In genomic region chr17:62916684-62917571, GRCh38 we compare ENCODE assay signal across 17 cellular contexts. TPM values are rescaled to one million over a fixed set of nuclear protein-coding genes. Genes with fewer than 3 reads are reported as not detected.
A peak's percentile ranks its signal among the peaks of the same experiment; 100 is the strongest.
DNase-seq lines count a peak whose midpoint lies in the region; ATAC-seq, FAIRE-seq and TF ChIP-seq lines count a peak whose summit lies in the region.
"Had no signal": no experiment of that assay in that cellular context is flagged by ENCODE, and none has a peak within 500 bp of the region (broad histone marks: within the 10 kb centered on the region; RNA-seq: fewer than 3 reads in every experiment).

No MANE protein-coding gene starts in this region.

- no peak for TF ChIP-seq POLR2A in A549 (IDR thresholded peaks at IDR 0.05; ENCODE audit: low read length)

- ATAC-seq in A549 = no peak
- peak; percentile 75 for ATAC-seq in left lung
- ATAC-seq in GM18868 (IDR thresholded peaks at IDR 0.05; ENCODE audit: unreplicated experiment) = no peak
- no peak for ATAC-seq in HG03469 (IDR thresholded peaks at IDR 0.05; ENCODE audit: unreplicated experiment)
- ATAC-seq: activated CD4-positive, CD25-positive, alpha-beta regulatory T cell treated with anti-CD3 and anti-CD28 coated beads, Interleukin-2, amount 50 U/mL, for 24 hours; Panc1 had no signal

- H3K4me2 ChIP-seq in A549 = no peak overlapping the region

- H3K27ac ChIP-seq in A549 = no peak overlapping the region
- peak overlapping the region in 1 of 2 donors; percentile 63 for H3K27ac ChIP-seq in left lung

- POLR2A ChIA-PET in A549 (lab: Yijun Ruan, JAX) = no interaction called here

- DNase-seq in A549 (ENCODE audit: low read depth in 1 of 2, low spot score in 1 of 2) (no peak), NCI-H2171 treated with DMSO at 0.1 percent for 48 hours (lab: John Stamatoyannopoulos, UW) (peak; percentile 27), dermis microvascular lymphatic vessel endothelial cell (ENCODE audit: low read depth in 2 of 2) (peak; percentile 89 to 99), left lung (no peak), mesenteric fat pad (ENCODE audit: low spot score) (no peak)
- no peak for DNase-seq in stimulated activated naive CD4-positive, alpha-beta T cell treated with Interleukin-2 at 50 U/mL for 16 hours (lab: John Stamatoyannopoulos, UW)
- DNase-seq: activated naive CD4-positive, alpha-beta T cell treated with anti-CD3 and anti-CD28 coated beads, Interleukin-2, amount 10 ng/mL, durations not matched to agents 7 days and 5 days; COR-L47; NCI-H1092 treated with DMSO at 0.1 percent for 48 hours; NCI-H510A; occipital lobe; SW 1271 had no signal

- FAIRE-seq in A549 (lab: Jason Lieb, UNC) = no peak
- FAIRE-seq: GM18507 had no signal

- no peak for TF ChIP-seq RAD21 in A549 (conservative IDR thresholded peaks at IDR 0.05 in 1 of 2, IDR thresholded peaks at IDR 0.05 in 1 of 2)

- H3K36me3 ChIP-seq in left lung = no peaks in the 10 kb centered on the region

- H3K4me3 ChIP-seq in A549 = no peak overlapping the region
- H3K4me3 ChIP-seq in left lung = no peak overlapping the region

- TF ChIP-seq EP300 in A549 (IDR thresholded peaks at IDR 0.05) = no peak

- CTCF ChIA-PET in A549 (lab: Yijun Ruan, JAX) = interaction anchor here (0.6 to 2.7 kb wide), 2 partner anchors 11 to 42 kb away, joined by 3 to 12 read pairs; no protein-coding TSS in a partner anchor

- H3K4me1 ChIP-seq in A549 (0 out of 3 replicates have a peak, but pooled peaks cover 4% of the 10 kb centered on the region), left lung (peaks cover 0 to 10% of the 10 kb centered on the region in 2 donors)

- WGBS in A549 (ENCODE audit: missing lambda C conversion rate) = 70% methylated on average over 9 of the region's 9 CpGs

- TF ChIP-seq CTCF in A549 (IDR thresholded peaks at IDR 0.05) (no peak), left lung (IDR thresholded peaks at IDR 0.05) (no peak)

- intact Hi-C loops in left lung (cut with DNase I) = no loop called here

- H3K9me3 ChIP-seq in A549 = peaks cover 9% of the 10 kb centered on the region; the same call in 1 of the 3 replicates
- no peaks in the 10 kb centered on the region for H3K9me3 ChIP-seq in left lung

- no peaks in the 10 kb centered on the region for H3K27me3 ChIP-seq in left lung

TF ChIP-seq in A549, 52 proteins besides CTCF, POLR2A, EP300 and RAD21:
- TF ChIP-seq CEBPB (IDR thresholded peaks at IDR 0.05) = peak; percentile 83 to 86
- TF ChIP-seq ELK1 (IDR thresholded peaks at IDR 0.05; ENCODE audit: low read depth, low read length) = no peak

RNA-seq across cellular contexts. Expression of gene TANC2, which starts 49.1 kb away (rescaled TPM):
- polyA plus RNA-seq in A549 (2011; rRNA removed) (33.7 and 60.6 TPM in 2 replicates), A549 (2017; fragmentation: RNase III; extraction: RNeasy Plus Mini Kit Qiagen cat#74134 plus additional on column Dnase treatment) (16.3 to 19.4 TPM (median 17.9 TPM) in 3 replicates)
- polyA plus RNA-seq in A549 (2012; cell fraction: cytosol; rRNA removed) = 8.3 and 10.8 TPM in 2 replicates
- polyA plus RNA-seq in A549 (2012; cell fraction: nucleus; rRNA removed) = 13.3 and 18.1 TPM in 2 replicates
- polyA minus RNA-seq in A549 (2011; rRNA and poly(A)+ RNA removed) = 584 and 615 TPM in 2 replicates
- total RNA-seq in dermis microvascular lymphatic vessel endothelial cell (41.5 and 87.0 TPM in 2 replicates), left lung (100 to 1,000 TPM; 106 to 119 TPM), mesenteric fat pad (62.9 TPM)

Comparison
In these comparisons a context has a peak if more than half of its experiments do, and no peak if none do; other contexts are left out.
1. DNase-seq: peak in NCI-H2171 treated with DMSO at 0.1 percent for 48 hours (single experiment) and dermis microvascular lymphatic vessel endothelial cell (2 of 2); none in A549 (0 of 2), left lung (0 of 2), mesenteric fat pad (single experiment) and stimulated activated naive CD4-positive, alpha-beta T cell treated with Interleukin-2 at 50 U/mL for 16 hours (single experiment).